8 cellular contexts compared by ENCODE assay signal in the genomic region with DNA sequence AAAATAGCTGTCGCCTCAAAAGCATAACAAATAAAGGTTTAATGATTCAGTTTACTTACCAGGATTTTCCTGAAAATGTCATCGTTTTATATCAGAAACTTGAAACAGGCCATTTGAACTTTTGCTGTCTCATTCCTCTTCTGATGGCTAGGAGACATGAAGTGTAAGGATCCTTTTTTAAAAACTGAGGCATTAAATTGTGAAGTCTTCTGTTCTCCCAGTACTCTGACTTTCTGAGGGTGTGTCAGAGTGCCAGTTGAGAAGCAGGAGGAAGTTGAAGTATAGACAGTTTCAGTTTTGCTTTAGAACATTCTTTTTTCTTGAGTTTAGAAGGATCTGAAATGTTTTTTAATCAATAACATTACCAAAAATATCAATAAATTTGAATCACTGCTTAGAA. TPM values are rescaled to one million over a fixed set of nuclear protein-coding genes. Genes with fewer than 3 reads are reported as not detected.
A peak's percentile ranks its signal among the peaks of the same experiment; 100 is the strongest.
DNase-seq lines count a peak whose midpoint lies in the region; ATAC-seq and TF ChIP-seq lines count a peak whose summit lies in the region.

A gene (minus strand): TSS at position 251 of the 400 bp plus-strand sequence. CDS start 12,414 bp downstream, outside the sequence.

- TF ChIP-seq POLR2A in transverse colon (IDR thresholded peaks at IDR 0.05): no peak

- no peak for TF ChIP-seq CTCF in KMS-11 (conservative IDR thresholded peaks at IDR 0.05; ENCODE audit: low read depth, low read length)
- TF ChIP-seq CTCF in transverse colon (IDR thresholded peaks at IDR 0.05): no peak

- peak within 1 kb of the TSS; percentile 89 to 97 (median 92) for H3K4me3 Mint-ChIP-seq in CD4-positive, alpha-beta memory T cell
- H3K4me3 Mint-ChIP-seq in activated naive CD8-positive, alpha-beta T cell treated with anti-CD3 and anti-CD28 coated beads, Interleukin-2, amount 10 ng/mL, durations not matched to agents 7 days and 5 days: peak within 1 kb of the TSS; percentile 97

- no peaks in the 10 kb centered on the region for H3K27me3 Mint-ChIP-seq in CD4-positive, alpha-beta memory T cell
- no peaks in the 10 kb centered on the region for H3K27me3 Mint-ChIP-seq in activated naive CD8-positive, alpha-beta T cell treated with anti-CD3 and anti-CD28 coated beads, Interleukin-2, amount 10 ng/mL, durations not matched to agents 7 days and 5 days

- H3K36me3 Mint-ChIP-seq in CD4-positive, alpha-beta memory T cell: peaks cover 25 to 30% of the 10 kb centered on the region in 2 donors
- H3K36me3 Mint-ChIP-seq in activated naive CD8-positive, alpha-beta T cell treated with anti-CD3 and anti-CD28 coated beads, Interleukin-2, amount 10 ng/mL, durations not matched to agents 7 days and 5 days: peaks cover 30% of the 10 kb centered on the region

- no peaks in the 10 kb centered on the region for H4K20me1 ChIP-seq in KMS-11 (ENCODE audit: insufficient read depth)

- peaks cover 22% of the 10 kb centered on the region; the same call in 1 of the 2 replicates for H3K79me2 ChIP-seq in KMS-11 (ENCODE audit: insufficient read depth, low read depth)

- peak within 1 kb of the TSS; percentile 66 to 97 (median 94) for H3K27ac Mint-ChIP-seq in CD4-positive, alpha-beta memory T cell
- H3K27ac Mint-ChIP-seq in activated naive CD8-positive, alpha-beta T cell treated with anti-CD3 and anti-CD28 coated beads, Interleukin-2, amount 10 ng/mL, durations not matched to agents 7 days and 5 days: peak within 1 kb of the TSS; percentile 97

- WGBS in transverse colon (ENCODE audit: low coverage in 1 of 2), 2 donors: 8 to 14% methylated on average over 2 of the region's 2 CpGs

- H2AFZ ChIP-seq in KMS-11 (ENCODE audit: low read depth): peak within 1 kb of the TSS; percentile 45

- TF ChIP-seq EP300 in transverse colon (IDR thresholded peaks at IDR 0.05; ENCODE audit: low read depth): no peak

- peak; percentile 48 for ATAC-seq in GM19468 (IDR thresholded peaks at IDR 0.05; ENCODE audit: extremely low read depth, unreplicated experiment)
- peak; percentile 58 for ATAC-seq in activated naive CD8-positive, alpha-beta T cell treated with anti-CD3 and anti-CD28 coated beads, Interleukin-2, amount 10 ng/mL, durations not matched to agents 7 days and 5 days (ENCODE audit: low read depth)
- peak; percentile 43 for ATAC-seq in left lobe of liver

- peaks cover 30% of the 10 kb centered on the region for H3K4me1 ChIP-seq in CD4-positive, alpha-beta memory T cell (ENCODE audit: insufficient read depth, low read length)
- peaks cover 27% of the 10 kb centered on the region for H3K4me1 ChIP-seq in KMS-11 (ENCODE audit: low read depth, poor library complexity, severe bottlenecking)
- peaks cover 0 to 29% (median 5%) of the 10 kb centered on the region in 4 donors for H3K4me1 ChIP-seq in transverse colon

- no peaks in the 10 kb centered on the region for H3K27me3 ChIP-seq in CD4-positive, alpha-beta memory T cell (ENCODE audit: insufficient read depth, low read length)
- no peaks in the 10 kb centered on the region for H3K27me3 ChIP-seq in KMS-11 (ENCODE audit: insufficient read depth, low read depth)
- no peaks in the 10 kb centered on the region for H3K27me3 ChIP-seq in transverse colon

- CTCF ChIA-PET in CD4-positive, alpha-beta memory T cell (lab: Charles Lee; ENCODE audit: partially characterized antibody): interaction anchor here (1.1 kb wide), 2 partner anchors 81 to 84 kb away, joined by 3 read pairs; a partner anchor contains a TSS

- intact Hi-C loops in CD4-positive, alpha-beta memory T cell (cut with micrococcal nuclease): loop anchor here (1.0 kb wide), 2 partner anchors 30 to 84 kb away; a partner anchor contains a TSS
- intact Hi-C loops in transverse colon (cut with DNase I; ENCODE audit: low total_unique reads): no loop called here

- H3K9me3 ChIP-seq in CD4-positive, alpha-beta memory T cell (ENCODE audit: control insufficient read depth in 1 of 2, low read length in 2 of 2): no peaks in the 10 kb centered on the region
- no peaks in the 10 kb centered on the region for H3K9me3 ChIP-seq in transverse colon

- peak in 3 of 5 donors; percentile 18 to 28 (median 25) for DNase-seq in CD4-positive, alpha-beta memory T cell
- DNase-seq in activated naive CD8-positive, alpha-beta T cell treated with anti-CD3 and anti-CD28 coated beads, Interleukin-2, amount 10 ng/mL, durations not matched to agents 7 days and 5 days: no peak
- DNase-seq in left lobe of liver (ENCODE audit: low spot score): no peak
- no peak for DNase-seq in transverse colon
- DNase-seq in NCI-H1694 (lab: John Stamatoyannopoulos, UW): no peak
- DNase-seq in hypothalamus (lab: John Stamatoyannopoulos, UW): no peak

- H3K9me3 Mint-ChIP-seq in CD4-positive, alpha-beta memory T cell: no peaks in the 10 kb centered on the region
- H3K9me3 Mint-ChIP-seq in activated naive CD8-positive, alpha-beta T cell treated with anti-CD3 and anti-CD28 coated beads, Interleukin-2, amount 10 ng/mL, durations not matched to agents 7 days and 5 days: peaks cover 10% of the 10 kb centered on the region

- in situ Hi-C loops in transverse colon (cut with MboI; ENCODE audit: low pct_ligation_motif_present in 1 of 4, low pct_unique_long_range_greater_than_20kb in 1 of 4, low sequenced_read_pairs in 3 of 4): no loop called here

- H3K27ac ChIP-seq in CD4-positive, alpha-beta memory T cell (ENCODE audit: low read depth, low read length): peak within 1 kb of the TSS; percentile 58
- peak within 1 kb of the TSS; percentile 82 for H3K27ac ChIP-seq in KMS-11
- peak within 1 kb of the TSS; percentile 31 to 73 (median 56) for H3K27ac ChIP-seq in transverse colon

- H3K4me3 ChIP-seq in CD4-positive, alpha-beta memory T cell (ENCODE audit: low read length in 2 of 2): peak within 1 kb of the TSS; percentile 44 to 59
- H3K4me3 ChIP-seq in KMS-11 (IDR thresholded peaks at IDR 0.05; ENCODE audit: insufficient read depth, low read depth, low read length) (peak within 1 kb of the TSS; percentile 74), transverse colon (peak within 1 kb of the TSS; percentile 17 to 53 (median 23))

- H3K4me2 ChIP-seq in KMS-11: peak within 1 kb of the TSS; percentile 66

- peak within 1 kb of the TSS; percentile 69 for H3K9ac ChIP-seq in KMS-11

- POLR2A ChIA-PET in CD4-positive, alpha-beta memory T cell (lab: Charles Lee; ENCODE audit: partially characterized antibody): interaction anchor here (1.1 to 2.1 kb wide), 3 partner anchors 31 to 312 kb away, joined by 3 to 14 read pairs (median 6); a partner anchor contains a TSS
- POLR2A ChIA-PET in activated naive CD8-positive, alpha-beta T cell treated with anti-CD3 and anti-CD28 coated beads, Interleukin-2, amount 10 ng/mL, durations not matched to agents 7 days and 5 days (lab: Charles Lee): interaction anchor here (1.1 to 4.0 kb wide), 2 partner anchors 31 to 620 kb away, joined by 4 to 39 read pairs; a partner anchor contains a TSS

- H3K36me3 ChIP-seq in CD4-positive, alpha-beta memory T cell (ENCODE audit: insufficient read depth, low read length): peaks cover 19% of the 10 kb centered on the region
- H3K36me3 ChIP-seq in KMS-11 (ENCODE audit: insufficient read depth) (peaks cover 3% of the 10 kb centered on the region; the same call in 1 of the 2 replicates), transverse colon (peaks cover 0 to 17% (median 0%) of the 10 kb centered on the region in 4 donors)

- H3K4me1 Mint-ChIP-seq in CD4-positive, alpha-beta memory T cell: peaks cover 29 to 39% (median 33%) of the 10 kb centered on the region in 4 donors
- H3K4me1 Mint-ChIP-seq in activated naive CD8-positive, alpha-beta T cell treated with anti-CD3 and anti-CD28 coated beads, Interleukin-2, amount 10 ng/mL, durations not matched to agents 7 days and 5 days: peaks cover 41% of the 10 kb centered on the region

RNA-seq across cellular contexts. Expression of the gene that starts here (rescaled TPM):
- 10 to 100 TPM; 36.9 to 41.3 TPM for total RNA-seq in CD4-positive, alpha-beta memory T cell
- 10 to 100 TPM; 20.4 to 49.4 TPM for polyA plus RNA-seq in CD4-positive, alpha-beta memory T cell
- 100 to 1,000 TPM in 1 of 2 experiments, 10 to 100 TPM in 1; 99.2 to 107 TPM for total RNA-seq in activated naive CD8-positive, alpha-beta T cell treated with anti-CD3 and anti-CD28 coated beads, Interleukin-2, amount 10 ng/mL, durations not matched to agents 7 days and 5 days
- total RNA-seq in left lobe of liver: 1.1 TPM
- 10 to 100 TPM in 3 of 4 donors, 1 to 10 TPM in 1; 7.2 to 28.8 (median 16.4) TPM for total RNA-seq in transverse colon

Comparison
In these comparisons a context has a peak if more than half of its experiments do, and no peak if none do; other contexts are left out.
1. DNase-seq: peak in CD4-positive, alpha-beta memory T cell (3 of 5); none in activated naive CD8-positive, alpha-beta T cell treated with anti-CD3 and anti-CD28 coated beads, Interleukin-2, amount 10 ng/mL, durations not matched to agents 7 days and 5 days (single experiment), left lobe of liver (single experiment), transverse colon (single experiment), NCI-H1694 (single experiment) and hypothalamus (0 of 51).
2. H3K4me3 ChIP-seq: peak in every context shown above with its lines; median percentile 74 in KMS-11; 52 in CD4-positive, alpha-beta memory T cell; 23 in transverse colon.
3. Peak in every context shown above with its lines, with median percentiles within 50 percentile points of each other: H3K27ac ChIP-seq and ATAC-seq.